26 cellular contexts compared by ENCODE assay signal in genomic region chr14:26081043-26081442, GRCh38.
"Had no signal": no experiment of that assay in that cellular context is flagged by ENCODE, and none has a peak within 500 bp of the region (broad histone marks: within the 10 kb centered on the region; RNA-seq: fewer than 3 reads in every experiment).

No MANE protein-coding gene starts in this region.

- H3K4me3 ChIP-seq: stomach, suprapubic skin, testis, thoracic aorta, thyroid gland, tibial artery, tibial nerve, transverse colon, upper lobe of left lung, upper lobe of right lung, uterus, vagina had no signal

- H3K27me3 ChIP-seq: stomach, suprapubic skin, testis, thyroid gland, tibial artery, tibial nerve, transverse colon, upper lobe of left lung, upper lobe of right lung, uterus, vagina had no signal

- DNase-seq: stimulated activated CD4-positive, alpha-beta T cell treated with anti-CD3 and anti-CD28 coated beads, Interleukin-2, amount 100 ng/mL, for 48 hours; stimulated activated CD4-positive, alpha-beta T cell treated with anti-CD3 and anti-CD28 coated beads, Interleukin-4, amount 100 ng/mL, for 1 hour; stimulated activated CD4-positive, alpha-beta T cell treated with anti-CD3 and anti-CD28 coated beads, Interleukin-4, amount 100 ng/mL, for 24 hours; stimulated activated CD4-positive, alpha-beta T cell treated with anti-CD3 and anti-CD28 coated beads, Interleukin-4, amount 100 ng/mL, for 4 hours; stimulated activated CD8-positive, alpha-beta memory T cell treated with anti-CD3 and anti-CD28 coated beads, Interleukin-4, amount 100 ng/mL, for 48 hours; stimulated activated naive B cell treated with anti-CD40 and anti-IgM and Interleukin-4, amounts not matched to agents 10 μg/mL and 1 μg/mL and 100 μg/mL, for 72 hours; stimulated activated naive CD4-positive, alpha-beta T cell; stimulated activated naive CD8-positive, alpha-beta T cell treated with anti-CD3 and anti-CD28 coated beads, Interleukin-15, amount 100 ng/mL, for 72 hours; stimulated activated naive CD8-positive, alpha-beta T cell treated with anti-CD3 and anti-CD28 coated beads, Interleukin-15, Interleukin-2, amounts not matched to agents 100 U/mL and 50 U/mL, for 24 hours; stomach; substantia nigra; testis; thyroid gland; tibial artery; transverse colon; trophoblast cell; upper lobe of left lung; upper lobe of right lung; uterus had no signal

- H3K4me1 ChIP-seq: stomach, suprapubic skin, testis, thyroid gland, tibial artery, tibial nerve, transverse colon, upper lobe of left lung, upper lobe of right lung, uterus, vagina had no signal

- ATAC-seq: stimulated activated effector memory CD8-positive, alpha-beta T cell treated with anti-CD3 and anti-CD28 coated beads, Interleukin-12 subunit alpha, Interleukin-12 subunit beta, amount 100 ng/mL, for 72 hours; stimulated activated memory B cell treated with anti-CD40 and anti-IgM and Interleukin-4, amounts not matched to agents 10 μg/mL and 1 μg/mL and 100 μg/mL, for 72 hours; stimulated activated naive B cell treated with anti-CD40 and anti-IgM and Interleukin-4, amounts not matched to agents 10 μg/mL and 1 μg/mL and 100 μg/mL, for 72 hours; stimulated activated naive CD8-positive, alpha-beta T cell treated with anti-CD3 and anti-CD28 coated beads, Interleukin-15, amount 100 ng/mL, for 72 hours; stimulated activated naive CD8-positive, alpha-beta T cell treated with anti-CD3 and anti-CD28 coated beads, Interleukin-15, Interleukin-2, amounts not matched to agents 100 U/mL and 50 U/mL, for 24 hours; upper lobe of right lung had no signal

- H3K27ac ChIP-seq: stomach, suprapubic skin, testis, thoracic aorta, thyroid gland, tibial artery, tibial nerve, transverse colon, upper lobe of left lung, upper lobe of right lung, uterus, vagina had no signal

- H3K9me3 ChIP-seq: suprapubic skin, testis, thoracic aorta, thyroid gland, tibial artery, tibial nerve, transverse colon, upper lobe of left lung, upper lobe of right lung, uterus, vagina had no signal

- H3K36me3 ChIP-seq: stomach, suprapubic skin, thoracic aorta, thyroid gland, tibial artery, tibial nerve, transverse colon, upper lobe of left lung, upper lobe of right lung, uterus, vagina had no signal

- FAIRE-seq: urothelium cell line had no signal
